In the genomic region with DNA sequence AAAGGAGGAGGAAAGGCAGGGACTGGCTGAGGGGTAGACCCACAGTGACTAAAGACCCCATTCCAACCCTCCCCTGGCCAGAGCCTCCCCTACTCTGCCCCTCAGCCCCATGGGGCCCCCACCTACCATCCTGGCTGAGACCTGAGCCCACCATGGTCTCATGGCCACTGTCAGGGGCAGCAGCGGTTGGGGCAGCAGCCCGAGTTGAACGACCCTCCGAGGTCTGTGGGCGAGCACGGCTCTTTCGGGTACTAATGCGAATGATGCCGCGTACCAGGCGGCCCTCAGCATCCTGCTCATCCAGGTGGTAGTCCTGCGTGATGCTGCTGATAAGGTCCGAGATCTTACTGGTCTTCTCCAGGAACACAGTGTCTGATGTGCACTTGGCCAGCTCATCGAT, we compare ENCODE assay signal across 1 cellular context.
TF ChIP-seq lines count a peak whose summit lies in the region.

No MANE protein-coding gene starts in this region.

TF ChIP-seq in HepG2, 621 proteins besides CTCF, POLR2A, EP300 and RAD21:
- TF ChIP-seq MTA3 (CRISPR knock-in tag; IDR thresholded peaks at IDR 0.05): no peak
- TF ChIP-seq AGO2 (optimal IDR thresholded peaks at IDR 0.05; ENCODE audit: low read depth, low read length): peak; percentile 6
